In genomic region chr5:40224421-40224820, GRCh38 we compare ENCODE assay signal across 12 cellular contexts.
DNase-seq lines count a peak whose midpoint lies in the region; ATAC-seq, FAIRE-seq and TF ChIP-seq lines count a peak whose summit lies in the region.
"Had no signal": no experiment of that assay in that cellular context is flagged by ENCODE, and none has a peak within 500 bp of the region (broad histone marks: within the 10 kb centered on the region; RNA-seq: fewer than 3 reads in every experiment).

No MANE protein-coding gene starts in this region.

- no peak overlapping the region for H2AFZ ChIP-seq in endothelial cell of umbilical vein (ENCODE audit: low read depth, low read length)
- H2AFZ ChIP-seq: neural progenitor cell had no signal

- no peaks in the 10 kb centered on the region for H3K36me3 ChIP-seq in endothelial cell of umbilical vein (ENCODE audit: control insufficient read depth in 2 of 2, extremely low read depth in 1 of 2, insufficient read depth in 2 of 2, low read length in 2 of 2)
- H3K36me3 ChIP-seq: neural progenitor cell had no signal

- intact Hi-C loops in endothelial cell of umbilical vein (cut with micrococcal nuclease) = loop anchor here (1.0 to 5.0 kb wide), 2 partner anchors 20 to 453 kb away; partner anchors contain the start of gene PTGER4

- peak; percentile 30 for ATAC-seq in GM21381 (IDR thresholded peaks at IDR 0.05; ENCODE audit: unreplicated experiment)

- in situ Hi-C loops in ACHN (cut with HindIII; ENCODE audit: low pct_ligation_motif_present, low pct_unique_long_range_greater_than_20kb, low sequenced_read_pairs) = no loop called here

- BruUV-seq in endothelial cell of umbilical vein (replicated peaks; lab: Mats Ljungman, UMichigan) = TSS peak; percentile 100

- H4K20me1 ChIP-seq in endothelial cell of umbilical vein (replicated peaks; ENCODE audit: control insufficient read depth, extremely low read depth, insufficient read depth, low read length) = no peaks in the 10 kb centered on the region

- H3K4me2 ChIP-seq in endothelial cell of umbilical vein (ENCODE audit: insufficient read depth, low read length) = peak overlapping the region; percentile 40
- H3K4me2 ChIP-seq: neural progenitor cell had no signal

- no peaks in the 10 kb centered on the region for H3K79me2 ChIP-seq in endothelial cell of umbilical vein (ENCODE audit: control insufficient read depth, insufficient read depth, low read length)

- FAIRE-seq in endothelial cell of umbilical vein (lab: Jason Lieb, UNC) (no peak), GM12891 (lab: Jason Lieb, UNC) (no peak)
- FAIRE-seq: H1 had no signal

- no peaks in the 10 kb centered on the region for H3K27me3 ChIP-seq in endothelial cell of umbilical vein (ENCODE audit: control insufficient read depth in 2 of 2, insufficient read depth in 2 of 2, low read length in 2 of 2)
- H3K27me3 ChIP-seq: neural progenitor cell had no signal

- H3K9ac ChIP-seq in endothelial cell of umbilical vein (replicated peaks; ENCODE audit: extremely low read depth, insufficient read depth, low read length) = no peak overlapping the region
- H3K9ac ChIP-seq: neural progenitor cell had no signal

- H3K27ac ChIP-seq in endothelial cell of umbilical vein (ENCODE audit: insufficient read depth, low read depth, low read length) = peak overlapping the region; percentile 38
- H3K27ac ChIP-seq: neural progenitor cell had no signal

- dilution Hi-C loops in endothelial cell of umbilical vein (cut with MboI; ENCODE audit: extremely low pct_ligation_motif_present, low sequenced_read_pairs) = no loop called here

- TF ChIP-seq CTCF in endothelial cell of umbilical vein (IDR thresholded peaks at IDR 0.05; ENCODE audit: extremely low read depth in 1 of 2, insufficient read depth in 1 of 2, low read depth in 1 of 2, low read length in 2 of 2) = no peak

- peaks cover 11% of the 10 kb centered on the region for H3K4me1 ChIP-seq in endothelial cell of umbilical vein (ENCODE audit: control insufficient read depth, extremely low read depth, insufficient read depth, low read length)
- H3K4me1 ChIP-seq: neural progenitor cell had no signal

- DNase-seq in EL (peak; percentile 56), HT1080 (ENCODE audit: low read depth) (peak; percentile 72), endothelial cell of umbilical vein (ENCODE audit: low read depth, low spot score) (peak; percentile 41), GM12891 (ENCODE audit: insufficient read length, low spot score) (no peak), ACHN (no peak), retina (no peak), NOMO-1 treated with DMSO at 0.1 percent for 48 hours (lab: John Stamatoyannopoulos, UW; ENCODE audit: unreplicated experiment) (no peak)
- DNase-seq: DND-41, glutamatergic neuron had no signal

- H3K9me3 ChIP-seq in endothelial cell of umbilical vein (replicated peaks; ENCODE audit: control insufficient read depth, insufficient read depth, low read length) = no peaks in the 10 kb centered on the region

- CTCF ChIA-PET in endothelial cell of umbilical vein (lab: Charles Lee) = interaction anchor here (1.2 to 1.7 kb wide), 2 partner anchors 11 to 21 kb away, joined by 3 to 6 read pairs; no protein-coding TSS in a partner anchor

- POLR2A ChIA-PET in endothelial cell of umbilical vein (lab: Charles Lee) = no interaction called here

- no peaks in the 10 kb centered on the region for H3K9me1 ChIP-seq in endothelial cell of umbilical vein (replicated peaks; ENCODE audit: control insufficient read depth, extremely low read depth, insufficient read depth, low read length)

- TF ChIP-seq POLR2A in endothelial cell of umbilical vein (IDR thresholded peaks at IDR 0.05; ENCODE audit: low read depth, low read length) = no peak
- no peak for TF ChIP-seq POLR2A in GM12891 (IDR thresholded peaks at IDR 0.05; ENCODE audit: low read depth, low read length)

- H3K4me3 ChIP-seq in endothelial cell of umbilical vein (replicated peaks in 1 of 3; ENCODE audit: insufficient read depth in 1 of 3, low read depth in 1 of 3, low read length in 3 of 3) = no peak overlapping the region
- H3K4me3 ChIP-seq: neural progenitor cell had no signal

TF ChIP-seq in endothelial cell of umbilical vein, 7 proteins besides CTCF, POLR2A, EP300 and RAD21:
- TF ChIP-seq MYC (IDR thresholded peaks at IDR 0.05; ENCODE audit: low read depth, low read length) (no peak), MAX (IDR thresholded peaks at IDR 0.05; ENCODE audit: insufficient read depth, insufficient read length) (no peak), POLR2AphosphoS5 (IDR thresholded peaks at IDR 0.05; ENCODE audit: insufficient read depth, low read depth, low read length) (no peak), FOS (IDR thresholded peaks at IDR 0.05; ENCODE audit: borderline replicate concordance, insufficient read depth, low read length) (peak; percentile 2), JUN (IDR thresholded peaks at IDR 0.05; ENCODE audit: borderline replicate concordance, insufficient read depth, insufficient read length, low read depth) (no peak), EZH2 (IDR thresholded peaks at IDR 0.05; ENCODE audit: borderline replicate concordance, low read depth, low read length, severe bottlenecking) (no peak)
TF ChIP-seq in endothelial cell of umbilical vein: peak in this region for 1.

TF ChIP-seq in GM12891, 5 proteins besides CTCF, POLR2A, EP300 and RAD21:
- TF ChIP-seq SPI1 (IDR thresholded peaks at IDR 0.05; ENCODE audit: low read depth, low read length) (no peak), PAX5 (IDR thresholded peaks at IDR 0.05; ENCODE audit: insufficient read depth, low read length, severe bottlenecking) (no peak), POU2F2 (IDR thresholded peaks at IDR 0.05; ENCODE audit: low read depth, low read length) (no peak), TAF1 (IDR thresholded peaks at IDR 0.05; ENCODE audit: low read depth, low read length) (no peak), POLR2AphosphoS5 (IDR thresholded peaks at IDR 0.05; ENCODE audit: low read depth, low read length) (no peak)

Comparison
In these comparisons a context has a peak if more than half of its experiments do, and no peak if none do; other contexts are left out.
1. DNase-seq: peak in EL (single experiment), HT1080 (single experiment) and endothelial cell of umbilical vein (single experiment); none in GM12891 (single experiment), ACHN (single experiment), retina (single experiment) and NOMO-1 treated with DMSO at 0.1 percent for 48 hours (single experiment).